Comparison of ENCODE assay signal across 1 cellular context in genomic region chr2:119755906-119756305, GRCh38.
TF ChIP-seq lines count a peak whose summit lies in the region.

No MANE protein-coding gene starts in this region.

TF ChIP-seq in K562, 482 proteins besides CTCF, POLR2A, EP300 and RAD21:
- TF ChIP-seq, protein P1, sequence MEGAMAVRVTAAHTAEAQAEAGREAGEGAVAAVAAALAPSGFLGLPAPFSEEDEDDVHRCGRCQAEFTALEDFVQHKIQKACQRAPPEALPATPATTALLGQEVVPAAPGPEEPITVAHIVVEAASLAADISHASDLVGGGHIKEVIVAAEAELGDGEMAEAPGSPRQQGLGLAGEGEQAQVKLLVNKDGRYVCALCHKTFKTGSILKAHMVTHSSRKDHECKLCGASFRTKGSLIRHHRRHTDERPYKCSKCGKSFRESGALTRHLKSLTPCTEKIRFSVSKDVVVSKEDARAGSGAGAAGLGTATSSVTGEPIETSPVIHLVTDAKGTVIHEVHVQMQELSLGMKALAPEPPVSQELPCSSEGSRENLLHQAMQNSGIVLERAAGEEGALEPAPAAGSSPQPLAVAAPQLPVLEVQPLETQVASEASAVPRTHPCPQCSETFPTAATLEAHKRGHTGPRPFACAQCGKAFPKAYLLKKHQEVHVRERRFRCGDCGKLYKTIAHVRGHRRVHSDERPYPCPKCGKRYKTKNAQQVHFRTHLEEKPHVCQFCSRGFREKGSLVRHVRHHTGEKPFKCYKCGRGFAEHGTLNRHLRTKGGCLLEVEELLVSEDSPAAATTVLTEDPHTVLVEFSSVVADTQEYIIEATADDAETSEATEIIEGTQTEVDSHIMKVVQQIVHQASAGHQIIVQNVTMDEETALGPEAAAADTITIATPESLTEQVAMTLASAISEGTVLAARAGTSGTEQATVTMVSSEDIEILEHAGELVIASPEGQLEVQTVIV (CRISPR knock-in tag; IDR thresholded peaks at IDR 0.05; ENCODE audit: borderline replicate concordance) = no peak
- no peak for TF ChIP-seq ZNF644 (tag; IDR thresholded peaks at IDR 0.05; ENCODE audit: low read depth)
- TF ChIP-seq SETDB1 (IDR thresholded peaks at IDR 0.05; ENCODE audit: low read length) = no peak
- no peak for TF ChIP-seq TCF3 (CRISPR knock-in tag; IDR thresholded peaks at IDR 0.05)
- TF ChIP-seq HNRNPH1 (optimal IDR thresholded peaks at IDR 0.05; ENCODE audit: low read depth, low read length) = no peak
- TF ChIP-seq ERF (CRISPR knock-in tag; IDR thresholded peaks at IDR 0.05) = no peak
- TF ChIP-seq RERE (CRISPR knock-in tag; IDR thresholded peaks at IDR 0.05; ENCODE audit: borderline replicate concordance) = no peak
- no peak for TF ChIP-seq POLR3G (IDR thresholded peaks at IDR 0.05; ENCODE audit: extremely low read depth, insufficient read length, insufficient replicate concordance)
- no peak for TF ChIP-seq LCOR (CRISPR knock-in tag; IDR thresholded peaks at IDR 0.05)
- no peak for TF ChIP-seq GTF2F1 (IDR thresholded peaks at IDR 0.05; ENCODE audit: low read depth, low read length)
- TF ChIP-seq MXI1 (IDR thresholded peaks at IDR 0.05; ENCODE audit: low read depth, low read length) = no peak
- no peak for TF ChIP-seq NFIX (CRISPR knock-in tag; IDR thresholded peaks at IDR 0.05; ENCODE audit: low read depth)
